ENCODE assay signal across 16 cellular contexts in the genomic region with DNA sequence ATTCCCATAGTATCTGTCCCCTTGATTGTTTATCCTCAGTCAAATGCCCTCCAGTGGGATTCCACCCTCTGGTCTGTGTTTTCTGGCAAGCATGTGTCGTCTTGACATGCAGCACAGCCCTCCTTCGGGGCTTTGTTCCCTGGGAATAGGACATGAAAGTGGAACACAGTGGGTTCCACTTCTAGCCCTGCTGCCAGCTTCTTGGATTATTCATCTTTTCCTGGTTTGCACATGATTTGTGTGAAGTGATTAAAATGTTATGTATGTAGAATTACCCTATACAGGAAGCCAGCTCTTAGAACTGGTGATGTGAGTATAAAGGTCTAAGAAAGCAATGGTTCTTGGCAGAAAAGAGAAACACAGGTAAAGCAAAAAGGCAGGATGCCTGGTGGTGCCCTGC.
DNase-seq lines count a peak whose midpoint lies in the region; ATAC-seq, FAIRE-seq and TF ChIP-seq lines count a peak whose summit lies in the region.
"Had no signal": no experiment of that assay in that cellular context is flagged by ENCODE, and none has a peak within 500 bp of the region (broad histone marks: within the 10 kb centered on the region; RNA-seq: fewer than 3 reads in every experiment).

No MANE protein-coding gene starts in this region.

- no peak overlapping the region for H2BK120ac ChIP-seq in mesenchymal stem cell (ENCODE audit: low read depth, low read length)

- peak overlapping the region; percentile 56 for H4K8ac ChIP-seq in mesenchymal stem cell (ENCODE audit: low read length)

- H2BK15ac ChIP-seq in mesenchymal stem cell (ENCODE audit: low read depth, poor library complexity, severe bottlenecking), result no peak overlapping the region

- DNase-seq in left ventricle myocardium inferior, result no peak
- DNase-seq in cardiac septum (ENCODE audit: low spot score), result no peak
- DNase-seq in endothelial cell of umbilical vein (ENCODE audit: low read depth, low spot score), result peak; percentile 52
- DNase-seq in mesenchymal stem cell, result peak; percentile 40
- DNase-seq in kidney, result no peak
- DNase-seq: BE2C, Kasumi-1, NCI-H2081, NCI-H446 treated with DMSO at 0.1 percent for 48 hours, NCI-H526 treated with DMSO at 0.1 percent for 48 hours, SHP77 had no signal

- no peak overlapping the region for H3K18ac ChIP-seq in mesenchymal stem cell (ENCODE audit: low read depth in 1 of 2, low read length in 2 of 2)

- TF ChIP-seq CTCF in left ventricle myocardium inferior (IDR thresholded peaks at IDR 0.05; ENCODE audit: borderline replicate concordance) (no peak), endothelial cell of umbilical vein (IDR thresholded peaks at IDR 0.05; ENCODE audit: extremely low read depth in 1 of 2, insufficient read depth in 1 of 2, low read depth in 1 of 2, low read length in 2 of 2) (no peak), kidney (IDR thresholded peaks at IDR 0.05; ENCODE audit: borderline replicate concordance, extremely low read depth, insufficient read depth) (no peak)

- H3K9me3 ChIP-seq in left ventricle myocardium inferior (replicated peaks) (no peaks in the 10 kb centered on the region), endothelial cell of umbilical vein (replicated peaks; ENCODE audit: control insufficient read depth, insufficient read depth, low read length) (no peaks in the 10 kb centered on the region), mesenchymal stem cell (ENCODE audit: control insufficient read depth, low read length) (no peaks in the 10 kb centered on the region), kidney (ENCODE audit: control insufficient read depth in 1 of 2, low read length in 2 of 2) (no peaks in the 10 kb centered on the region)
- H3K9me3 ChIP-seq: BE2C had no signal

- H3K4me2 ChIP-seq in endothelial cell of umbilical vein (ENCODE audit: insufficient read depth, low read length) (no peak overlapping the region), mesenchymal stem cell (ENCODE audit: low read length, poor library complexity, severe bottlenecking) (no peak overlapping the region)

- H3K4ac ChIP-seq in mesenchymal stem cell (ENCODE audit: low read depth in 1 of 2, low read length in 2 of 2), result no peak overlapping the region

- no peaks in the 10 kb centered on the region for H4K20me1 ChIP-seq in endothelial cell of umbilical vein (replicated peaks; ENCODE audit: control insufficient read depth, extremely low read depth, insufficient read depth, low read length)

- no peak overlapping the region for H2BK5ac ChIP-seq in mesenchymal stem cell (ENCODE audit: low read depth, low read length, poor library complexity, severe bottlenecking)

- H3K36me3 ChIP-seq in left ventricle myocardium inferior, result no peaks in the 10 kb centered on the region
- peaks cover 0 to 7% of the 10 kb centered on the region in 2 experiments for H3K36me3 ChIP-seq in endothelial cell of umbilical vein (ENCODE audit: control insufficient read depth in 2 of 2, extremely low read depth in 1 of 2, insufficient read depth in 2 of 2, low read length in 2 of 2)
- H3K36me3 ChIP-seq in mesenchymal stem cell (ENCODE audit: control insufficient read depth in 1 of 2, insufficient read depth in 2 of 2, low read depth in 1 of 2, low read length in 2 of 2), result peaks cover 0 to 9% of the 10 kb centered on the region in 2 experiments
- no peaks in the 10 kb centered on the region for H3K36me3 ChIP-seq in kidney (ENCODE audit: control insufficient read depth in 1 of 2, insufficient read depth in 2 of 2, low read length in 2 of 2)
- H3K36me3 ChIP-seq: BE2C had no signal

- ATAC-seq in HG03342 (IDR thresholded peaks at IDR 0.05; ENCODE audit: unreplicated experiment) (no peak), HG03520 (IDR thresholded peaks at IDR 0.05; ENCODE audit: unreplicated experiment) (no peak)

- peaks cover 29% of the 10 kb centered on the region for H3K79me2 ChIP-seq in endothelial cell of umbilical vein (ENCODE audit: control insufficient read depth, insufficient read depth, low read length)

- H3K9me1 ChIP-seq in endothelial cell of umbilical vein (replicated peaks; ENCODE audit: control insufficient read depth, extremely low read depth, insufficient read depth, low read length), result no peaks in the 10 kb centered on the region

- H3K14ac ChIP-seq in mesenchymal stem cell (ENCODE audit: low read length in 2 of 2), result no peak overlapping the region

- H3K4me1 ChIP-seq in left ventricle myocardium inferior (peaks cover 91% of the 10 kb centered on the region), endothelial cell of umbilical vein (ENCODE audit: control insufficient read depth, extremely low read depth, insufficient read depth, low read length) (peaks cover 14% of the 10 kb centered on the region), mesenchymal stem cell (ENCODE audit: control insufficient read depth, insufficient read depth, low read depth, low read length) (peaks cover 5% of the 10 kb centered on the region), kidney (ENCODE audit: control insufficient read depth in 1 of 2, insufficient read depth in 1 of 2, low read depth in 1 of 2, low read length in 2 of 2) (peaks cover 0 to 2% of the 10 kb centered on the region in 2 donors)
- H3K4me1 ChIP-seq: BE2C had no signal

- peak overlapping the region in 1 of 2 experiments; percentile 64 for H2BK12ac ChIP-seq in mesenchymal stem cell (ENCODE audit: low read length in 2 of 2)

- H3K79me1 ChIP-seq in mesenchymal stem cell (replicated peaks; ENCODE audit: low read length, poor library complexity, severe bottlenecking), result peaks cover 51% of the 10 kb centered on the region

- H4K91ac ChIP-seq in mesenchymal stem cell (ENCODE audit: low read length), result no peak overlapping the region

- no peaks in the 10 kb centered on the region for H3K27me3 ChIP-seq in left ventricle myocardium inferior (ENCODE audit: low read depth)
- no peaks in the 10 kb centered on the region for H3K27me3 ChIP-seq in endothelial cell of umbilical vein (ENCODE audit: control insufficient read depth in 2 of 2, insufficient read depth in 2 of 2, low read length in 2 of 2)
- no peaks in the 10 kb centered on the region for H3K27me3 ChIP-seq in mesenchymal stem cell (ENCODE audit: control insufficient read depth in 1 of 2, insufficient read depth in 1 of 2, low read length in 2 of 2)
- H3K27me3 ChIP-seq: BE2C had no signal

- WGBS in mesenchymal stem cell, result 63% methylated on average over 2 of the region's 2 CpGs

- no peak overlapping the region for H3K9ac ChIP-seq in endothelial cell of umbilical vein (replicated peaks; ENCODE audit: extremely low read depth, insufficient read depth, low read length)
- H3K9ac ChIP-seq in mesenchymal stem cell (ENCODE audit: low read length), result no peak overlapping the region
- H3K9ac ChIP-seq in kidney (ENCODE audit: low read length in 2 of 2), result no peak overlapping the region

- no TSS peak for BruUV-seq in endothelial cell of umbilical vein (replicated peaks; lab: Mats Ljungman, UMichigan)

- FAIRE-seq in endothelial cell of umbilical vein (lab: Jason Lieb, UNC) (peak; percentile 73), kidney (lab: Jason Lieb, UNC) (no peak)
- FAIRE-seq: D721Med, GM19239, H54 had no signal

- CTCF ChIA-PET in endothelial cell of umbilical vein (lab: Charles Lee), result interaction anchor here (0.7 to 2.3 kb wide), 4 partner anchors 8 to 126 kb away, joined by 3 to 7 read pairs (median 3); no protein-coding TSS in a partner anchor

- no peak overlapping the region for H3K4me3 ChIP-seq in left ventricle myocardium inferior
- H3K4me3 ChIP-seq in endothelial cell of umbilical vein (replicated peaks in 1 of 3; ENCODE audit: insufficient read depth in 1 of 3, low read depth in 1 of 3, low read length in 3 of 3), result no peak overlapping the region
- H3K4me3 ChIP-seq in mesenchymal stem cell (ENCODE audit: insufficient read depth in 1 of 2, low read depth in 1 of 2, low read length in 2 of 2), result no peak overlapping the region
- H3K4me3 ChIP-seq in kidney (ENCODE audit: low read length in 2 of 2), result no peak overlapping the region

- H3K27ac ChIP-seq in left ventricle myocardium inferior (replicated peaks) (peak overlapping the region; percentile 77), endothelial cell of umbilical vein (ENCODE audit: insufficient read depth, low read depth, low read length) (no peak overlapping the region), mesenchymal stem cell (ENCODE audit: low read length, poor library complexity, severe bottlenecking) (no peak overlapping the region), kidney (ENCODE audit: low read depth in 2 of 2, low read length in 2 of 2) (no peak overlapping the region)

- TF ChIP-seq POLR2A in endothelial cell of umbilical vein (IDR thresholded peaks at IDR 0.05; ENCODE audit: low read depth, low read length), result no peak

- H2AK5ac ChIP-seq in mesenchymal stem cell (ENCODE audit: low read length, severe bottlenecking), result no peak overlapping the region

- H3K23ac ChIP-seq in mesenchymal stem cell (ENCODE audit: low read length in 2 of 2), result no peak overlapping the region

- dilution Hi-C loops in endothelial cell of umbilical vein (cut with MboI; ENCODE audit: extremely low pct_ligation_motif_present, low sequenced_read_pairs), result no loop called here

- H2AFZ ChIP-seq in endothelial cell of umbilical vein (ENCODE audit: low read depth, low read length) (no peak overlapping the region), mesenchymal stem cell (ENCODE audit: low read depth, low read length) (no peak overlapping the region)

- POLR2A ChIA-PET in endothelial cell of umbilical vein (lab: Charles Lee), result interaction anchor here (0.6 kb wide), 1 partner anchor 41 kb away, joined by 3 read pairs; no protein-coding TSS in a partner anchor

- intact Hi-C loops in left ventricle myocardium inferior (cut with micrococcal nuclease) (loop anchor here (10.0 kb wide), 1 partner anchor 66 kb away; no protein-coding TSS in a partner anchor), cardiac septum (cut with DNase I) (no loop called here), endothelial cell of umbilical vein (cut with micrococcal nuclease) (no loop called here), kidney (cut with DNase I) (loop anchor here (10.0 kb wide), 1 partner anchor 206 kb away; no protein-coding TSS in a partner anchor)

TF ChIP-seq in endothelial cell of umbilical vein, 7 proteins besides CTCF, POLR2A, EP300 and RAD21:
- TF ChIP-seq POLR2AphosphoS5 (IDR thresholded peaks at IDR 0.05; ENCODE audit: insufficient read depth, low read depth, low read length) (no peak), JUN (IDR thresholded peaks at IDR 0.05; ENCODE audit: borderline replicate concordance, insufficient read depth, insufficient read length, low read depth) (no peak), MYC (IDR thresholded peaks at IDR 0.05; ENCODE audit: low read depth, low read length) (no peak), GATA2 (IDR thresholded peaks at IDR 0.05; ENCODE audit: insufficient read depth, insufficient read length, low read depth, low read length) (no peak), EZH2 (IDR thresholded peaks at IDR 0.05; ENCODE audit: borderline replicate concordance, low read depth, low read length, severe bottlenecking) (no peak), FOS (IDR thresholded peaks at IDR 0.05; ENCODE audit: borderline replicate concordance, insufficient read depth, low read length) (peak; percentile 24)
- TF ChIP-seq, protein P1, sequence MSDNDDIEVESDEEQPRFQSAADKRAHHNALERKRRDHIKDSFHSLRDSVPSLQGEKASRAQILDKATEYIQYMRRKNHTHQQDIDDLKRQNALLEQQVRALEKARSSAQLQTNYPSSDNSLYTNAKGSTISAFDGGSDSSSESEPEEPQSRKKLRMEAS (IDR thresholded peaks at IDR 0.05; ENCODE audit: insufficient read depth, insufficient read length), result no peak

Comparison
In these comparisons a context has a peak if more than half of its experiments do, and no peak if none do; other contexts are left out.
1. intact Hi-C loops: an anchor here in left ventricle myocardium inferior (10.0 kb wide) and kidney (10.0 kb wide); none called in cardiac septum and endothelial cell of umbilical vein.
2. DNase-seq: peak in endothelial cell of umbilical vein (single experiment) and mesenchymal stem cell (single experiment); none in left ventricle myocardium inferior (single experiment), cardiac septum (single experiment) and kidney (single experiment).